In genomic region chr5:139971202-139971725, GRCh38 we compare ENCODE assay signal across 24 cellular contexts.
"Had no signal": no experiment of that assay in that cellular context is flagged by ENCODE, and none has a peak within 500 bp of the region (broad histone marks: within the 10 kb centered on the region; RNA-seq: fewer than 3 reads in every experiment).

No MANE protein-coding gene starts in this region.

- DNase-seq: cortex of kidney; effector CD4-positive, alpha-beta T cell; foreskin fibroblast; gastrocnemius medialis; head of caudate nucleus; mesendoderm; midbrain; naive thymus-derived CD8-positive, alpha-beta T cell; nephron progenitor cell; nucleus accumbens; right cardiac atrium; sigmoid colon; spleen; stimulated activated CD4-positive, alpha-beta T cell treated with anti-CD3 and anti-CD28 coated beads, Interleukin-4, amount 100 ng/mL, for 4 hours; stimulated activated naive B cell treated with anti-CD40 and anti-IgM and Interleukin-4, amounts not matched to agents 10 μg/mL and 1 μg/mL and 100 μg/mL, for 72 hours; transverse colon; upper lobe of right lung; uterus had no signal

- H3K4me1 ChIP-seq: prostate gland, uterus had no signal

- H3K4me3 ChIP-seq: dorsolateral prefrontal cortex, gastrocnemius medialis, prostate gland, sigmoid colon, skin epidermis, spleen, suprapubic skin, transverse colon, upper lobe of right lung, uterus had no signal

- H3K4me3 Mint-ChIP-seq: naive thymus-derived CD8-positive, alpha-beta T cell; nephron progenitor cell; stimulated activated naive B cell treated with anti-CD40 and anti-IgM and Interleukin-4, amounts not matched to agents 10 μg/mL and 1 μg/mL and 100 μg/mL, for 72 hours; stimulated activated naive CD8-positive, alpha-beta T cell treated with anti-CD3 and anti-CD28 coated beads, Interleukin-15, Interleukin-2, amounts not matched to agents 100 ng/mL and 50 ng/mL, for 24 hours had no signal

- H3K27ac Mint-ChIP-seq: naive thymus-derived CD8-positive, alpha-beta T cell; nephron progenitor cell; stimulated activated naive B cell treated with anti-CD40 and anti-IgM and Interleukin-4, amounts not matched to agents 10 μg/mL and 1 μg/mL and 100 μg/mL, for 72 hours; stimulated activated naive CD8-positive, alpha-beta T cell treated with anti-CD3 and anti-CD28 coated beads, Interleukin-15, Interleukin-2, amounts not matched to agents 100 ng/mL and 50 ng/mL, for 24 hours had no signal

- H3K4me1 Mint-ChIP-seq: naive thymus-derived CD8-positive, alpha-beta T cell; nephron progenitor cell; stimulated activated naive B cell treated with anti-CD40 and anti-IgM and Interleukin-4, amounts not matched to agents 10 μg/mL and 1 μg/mL and 100 μg/mL, for 72 hours had no signal

- H3K27me3 ChIP-seq: dorsolateral prefrontal cortex, gastrocnemius medialis, sigmoid colon, suprapubic skin, transverse colon, upper lobe of right lung, uterus had no signal

- H3K9me3 Mint-ChIP-seq: naive thymus-derived CD8-positive, alpha-beta T cell; nephron progenitor cell; stimulated activated naive B cell treated with anti-CD40 and anti-IgM and Interleukin-4, amounts not matched to agents 10 μg/mL and 1 μg/mL and 100 μg/mL, for 72 hours; stimulated activated naive CD8-positive, alpha-beta T cell treated with anti-CD3 and anti-CD28 coated beads, Interleukin-15, Interleukin-2, amounts not matched to agents 100 ng/mL and 50 ng/mL, for 24 hours had no signal

- H3K36me3 ChIP-seq: gastrocnemius medialis, prostate gland, sigmoid colon, spleen, suprapubic skin, transverse colon, upper lobe of right lung, uterus had no signal

- H3K9me3 ChIP-seq: gastrocnemius medialis, prostate gland, sigmoid colon, spleen, suprapubic skin, transverse colon, upper lobe of right lung, uterus had no signal

- ATAC-seq: gastrocnemius medialis; left lobe of liver; naive thymus-derived CD8-positive, alpha-beta T cell; right cardiac atrium; stimulated activated naive B cell treated with anti-CD40 and anti-IgM and Interleukin-4, amounts not matched to agents 10 μg/mL and 1 μg/mL and 100 μg/mL, for 72 hours; upper lobe of right lung had no signal

- H3K27ac ChIP-seq: prostate gland, sigmoid colon, skin epidermis, spleen, suprapubic skin, transverse colon, upper lobe of right lung, uterus had no signal

- H3K36me3 Mint-ChIP-seq: naive thymus-derived CD8-positive, alpha-beta T cell; stimulated activated naive B cell treated with anti-CD40 and anti-IgM and Interleukin-4, amounts not matched to agents 10 μg/mL and 1 μg/mL and 100 μg/mL, for 72 hours had no signal
